Comparison of ENCODE assay signal across 1 cellular context in the genomic region with DNA sequence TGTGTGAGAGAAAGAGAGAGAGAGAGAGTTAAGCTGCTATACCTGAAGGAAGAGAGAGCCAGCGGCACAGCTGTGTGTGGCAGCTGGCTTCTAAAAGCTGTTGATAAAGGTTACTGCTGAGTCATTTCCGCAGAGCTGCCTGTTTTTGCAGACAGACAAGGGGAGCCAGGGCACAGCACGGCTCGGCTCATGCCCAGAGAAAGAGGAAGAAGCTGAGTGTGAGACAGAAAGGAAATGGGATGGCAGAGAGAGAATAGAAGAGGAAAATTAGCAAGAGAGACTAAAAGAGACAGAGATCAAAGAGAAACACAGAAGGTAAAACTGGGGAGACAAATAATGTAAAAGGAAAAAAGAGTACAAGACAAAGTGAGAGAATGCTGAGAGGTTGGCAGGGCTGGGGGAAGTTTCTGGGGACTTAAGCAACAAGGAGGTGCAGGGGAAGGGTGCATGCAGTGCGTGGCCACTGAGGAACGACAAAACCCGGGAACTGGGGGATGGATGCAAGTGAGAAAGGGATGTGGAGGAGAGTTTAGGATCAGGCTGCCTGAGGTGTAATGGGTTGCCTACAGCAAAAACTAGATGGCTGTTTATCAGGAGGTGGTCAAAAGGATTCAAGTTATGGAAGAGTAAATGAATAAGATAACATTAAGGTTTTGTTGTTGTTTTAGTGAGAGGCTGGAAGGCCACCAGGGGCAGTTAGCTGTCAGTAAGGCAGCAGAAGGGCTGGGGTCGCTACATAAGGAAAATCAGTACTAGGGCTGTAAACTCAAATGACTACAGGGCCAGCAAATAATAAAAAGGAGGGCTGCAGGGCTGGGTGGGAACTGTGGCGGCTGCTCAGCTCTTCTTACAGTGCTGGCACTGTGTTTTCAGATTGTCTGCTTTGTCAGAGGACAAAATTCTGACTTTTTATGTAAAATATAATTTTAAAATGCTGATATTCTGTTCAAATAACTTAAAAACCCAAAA.
A peak's percentile ranks its signal among the peaks of the same experiment; 100 is the strongest.
TF ChIP-seq lines count a peak whose summit lies in the region.

No MANE protein-coding gene starts in this region.

TF ChIP-seq in GM12878, 131 proteins besides CTCF, POLR2A, EP300 and RAD21 (continued from another document):
- peak; percentile 88 for TF ChIP-seq ATF7 (IDR thresholded peaks at IDR 0.05; ENCODE audit: low read depth)
- peak; percentile 65 for TF ChIP-seq SMAD1 (IDR thresholded peaks at IDR 0.05; ENCODE audit: low read depth, partially characterized antibody)
- TF ChIP-seq, protein P1, sequence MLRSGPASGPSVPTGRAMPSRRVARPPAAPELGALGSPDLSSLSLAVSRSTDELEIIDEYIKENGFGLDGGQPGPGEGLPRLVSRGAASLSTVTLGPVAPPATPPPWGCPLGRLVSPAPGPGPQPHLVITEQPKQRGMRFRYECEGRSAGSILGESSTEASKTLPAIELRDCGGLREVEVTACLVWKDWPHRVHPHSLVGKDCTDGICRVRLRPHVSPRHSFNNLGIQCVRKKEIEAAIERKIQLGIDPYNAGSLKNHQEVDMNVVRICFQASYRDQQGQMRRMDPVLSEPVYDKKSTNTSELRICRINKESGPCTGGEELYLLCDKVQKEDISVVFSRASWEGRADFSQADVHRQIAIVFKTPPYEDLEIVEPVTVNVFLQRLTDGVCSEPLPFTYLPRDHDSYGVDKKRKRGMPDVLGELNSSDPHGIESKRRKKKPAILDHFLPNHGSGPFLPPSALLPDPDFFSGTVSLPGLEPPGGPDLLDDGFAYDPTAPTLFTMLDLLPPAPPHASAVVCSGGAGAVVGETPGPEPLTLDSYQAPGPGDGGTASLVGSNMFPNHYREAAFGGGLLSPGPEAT (IDR thresholded peaks at IDR 0.05; ENCODE audit: low read depth): peak; percentile 80
- peak; percentile 55; the same call in 1 of the 2 replicates for TF ChIP-seq PAX5 (IDR thresholded peaks at IDR 0.05; ENCODE audit: borderline replicate concordance, low read depth, low read length)
- TF ChIP-seq, protein P2, sequence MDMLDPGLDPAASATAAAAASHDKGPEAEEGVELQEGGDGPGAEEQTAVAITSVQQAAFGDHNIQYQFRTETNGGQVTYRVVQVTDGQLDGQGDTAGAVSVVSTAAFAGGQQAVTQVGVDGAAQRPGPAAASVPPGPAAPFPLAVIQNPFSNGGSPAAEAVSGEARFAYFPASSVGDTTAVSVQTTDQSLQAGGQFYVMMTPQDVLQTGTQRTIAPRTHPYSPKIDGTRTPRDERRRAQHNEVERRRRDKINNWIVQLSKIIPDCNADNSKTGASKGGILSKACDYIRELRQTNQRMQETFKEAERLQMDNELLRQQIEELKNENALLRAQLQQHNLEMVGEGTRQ (IDR thresholded peaks at IDR 0.05; ENCODE audit: borderline replicate concordance, low read depth, low read length): no peak
- TF ChIP-seq, protein P3, sequence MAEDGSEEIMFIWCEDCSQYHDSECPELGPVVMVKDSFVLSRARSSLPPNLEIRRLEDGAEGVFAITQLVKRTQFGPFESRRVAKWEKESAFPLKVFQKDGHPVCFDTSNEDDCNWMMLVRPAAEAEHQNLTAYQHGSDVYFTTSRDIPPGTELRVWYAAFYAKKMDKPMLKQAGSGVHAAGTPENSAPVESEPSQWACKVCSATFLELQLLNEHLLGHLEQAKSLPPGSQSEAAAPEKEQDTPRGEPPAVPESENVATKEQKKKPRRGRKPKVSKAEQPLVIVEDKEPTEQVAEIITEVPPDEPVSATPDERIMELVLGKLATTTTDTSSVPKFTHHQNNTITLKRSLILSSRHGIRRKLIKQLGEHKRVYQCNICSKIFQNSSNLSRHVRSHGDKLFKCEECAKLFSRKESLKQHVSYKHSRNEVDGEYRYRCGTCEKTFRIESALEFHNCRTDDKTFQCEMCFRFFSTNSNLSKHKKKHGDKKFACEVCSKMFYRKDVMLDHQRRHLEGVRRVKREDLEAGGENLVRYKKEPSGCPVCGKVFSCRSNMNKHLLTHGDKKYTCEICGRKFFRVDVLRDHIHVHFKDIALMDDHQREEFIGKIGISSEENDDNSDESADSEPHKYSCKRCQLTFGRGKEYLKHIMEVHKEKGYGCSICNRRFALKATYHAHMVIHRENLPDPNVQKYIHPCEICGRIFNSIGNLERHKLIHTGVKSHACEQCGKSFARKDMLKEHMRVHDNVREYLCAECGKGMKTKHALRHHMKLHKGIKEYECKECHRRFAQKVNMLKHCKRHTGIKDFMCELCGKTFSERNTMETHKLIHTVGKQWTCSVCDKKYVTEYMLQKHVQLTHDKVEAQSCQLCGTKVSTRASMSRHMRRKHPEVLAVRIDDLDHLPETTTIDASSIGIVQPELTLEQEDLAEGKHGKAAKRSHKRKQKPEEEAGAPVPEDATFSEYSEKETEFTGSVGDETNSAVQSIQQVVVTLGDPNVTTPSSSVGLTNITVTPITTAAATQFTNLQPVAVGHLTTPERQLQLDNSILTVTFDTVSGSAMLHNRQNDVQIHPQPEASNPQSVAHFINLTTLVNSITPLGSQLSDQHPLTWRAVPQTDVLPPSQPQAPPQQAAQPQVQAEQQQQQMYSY (CRISPR knock-in tag; IDR thresholded peaks at IDR 0.05): no peak
- TF ChIP-seq, protein P4, sequence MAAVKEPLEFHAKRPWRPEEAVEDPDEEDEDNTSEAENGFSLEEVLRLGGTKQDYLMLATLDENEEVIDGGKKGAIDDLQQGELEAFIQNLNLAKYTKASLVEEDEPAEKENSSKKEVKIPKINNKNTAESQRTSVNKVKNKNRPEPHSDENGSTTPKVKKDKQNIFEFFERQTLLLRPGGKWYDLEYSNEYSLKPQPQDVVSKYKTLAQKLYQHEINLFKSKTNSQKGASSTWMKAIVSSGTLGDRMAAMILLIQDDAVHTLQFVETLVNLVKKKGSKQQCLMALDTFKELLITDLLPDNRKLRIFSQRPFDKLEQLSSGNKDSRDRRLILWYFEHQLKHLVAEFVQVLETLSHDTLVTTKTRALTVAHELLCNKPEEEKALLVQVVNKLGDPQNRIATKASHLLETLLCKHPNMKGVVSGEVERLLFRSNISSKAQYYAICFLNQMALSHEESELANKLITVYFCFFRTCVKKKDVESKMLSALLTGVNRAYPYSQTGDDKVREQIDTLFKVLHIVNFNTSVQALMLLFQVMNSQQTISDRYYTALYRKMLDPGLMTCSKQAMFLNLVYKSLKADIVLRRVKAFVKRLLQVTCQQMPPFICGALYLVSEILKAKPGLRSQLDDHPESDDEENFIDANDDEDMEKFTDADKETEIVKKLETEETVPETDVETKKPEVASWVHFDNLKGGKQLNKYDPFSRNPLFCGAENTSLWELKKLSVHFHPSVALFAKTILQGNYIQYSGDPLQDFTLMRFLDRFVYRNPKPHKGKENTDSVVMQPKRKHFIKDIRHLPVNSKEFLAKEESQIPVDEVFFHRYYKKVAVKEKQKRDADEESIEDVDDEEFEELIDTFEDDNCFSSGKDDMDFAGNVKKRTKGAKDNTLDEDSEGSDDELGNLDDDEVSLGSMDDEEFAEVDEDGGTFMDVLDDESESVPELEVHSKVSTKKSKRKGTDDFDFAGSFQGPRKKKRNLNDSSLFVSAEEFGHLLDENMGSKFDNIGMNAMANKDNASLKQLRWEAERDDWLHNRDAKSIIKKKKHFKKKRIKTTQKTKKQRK (IDR thresholded peaks at IDR 0.05; ENCODE audit: low read depth, low read length): no peak
- TF ChIP-seq, protein P5, sequence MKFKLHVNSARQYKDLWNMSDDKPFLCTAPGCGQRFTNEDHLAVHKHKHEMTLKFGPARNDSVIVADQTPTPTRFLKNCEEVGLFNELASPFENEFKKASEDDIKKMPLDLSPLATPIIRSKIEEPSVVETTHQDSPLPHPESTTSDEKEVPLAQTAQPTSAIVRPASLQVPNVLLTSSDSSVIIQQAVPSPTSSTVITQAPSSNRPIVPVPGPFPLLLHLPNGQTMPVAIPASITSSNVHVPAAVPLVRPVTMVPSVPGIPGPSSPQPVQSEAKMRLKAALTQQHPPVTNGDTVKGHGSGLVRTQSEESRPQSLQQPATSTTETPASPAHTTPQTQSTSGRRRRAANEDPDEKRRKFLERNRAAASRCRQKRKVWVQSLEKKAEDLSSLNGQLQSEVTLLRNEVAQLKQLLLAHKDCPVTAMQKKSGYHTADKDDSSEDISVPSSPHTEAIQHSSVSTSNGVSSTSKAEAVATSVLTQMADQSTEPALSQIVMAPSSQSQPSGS (IDR thresholded peaks at IDR 0.05; ENCODE audit: low read length): peak; percentile 70
- TF ChIP-seq, protein P6, sequence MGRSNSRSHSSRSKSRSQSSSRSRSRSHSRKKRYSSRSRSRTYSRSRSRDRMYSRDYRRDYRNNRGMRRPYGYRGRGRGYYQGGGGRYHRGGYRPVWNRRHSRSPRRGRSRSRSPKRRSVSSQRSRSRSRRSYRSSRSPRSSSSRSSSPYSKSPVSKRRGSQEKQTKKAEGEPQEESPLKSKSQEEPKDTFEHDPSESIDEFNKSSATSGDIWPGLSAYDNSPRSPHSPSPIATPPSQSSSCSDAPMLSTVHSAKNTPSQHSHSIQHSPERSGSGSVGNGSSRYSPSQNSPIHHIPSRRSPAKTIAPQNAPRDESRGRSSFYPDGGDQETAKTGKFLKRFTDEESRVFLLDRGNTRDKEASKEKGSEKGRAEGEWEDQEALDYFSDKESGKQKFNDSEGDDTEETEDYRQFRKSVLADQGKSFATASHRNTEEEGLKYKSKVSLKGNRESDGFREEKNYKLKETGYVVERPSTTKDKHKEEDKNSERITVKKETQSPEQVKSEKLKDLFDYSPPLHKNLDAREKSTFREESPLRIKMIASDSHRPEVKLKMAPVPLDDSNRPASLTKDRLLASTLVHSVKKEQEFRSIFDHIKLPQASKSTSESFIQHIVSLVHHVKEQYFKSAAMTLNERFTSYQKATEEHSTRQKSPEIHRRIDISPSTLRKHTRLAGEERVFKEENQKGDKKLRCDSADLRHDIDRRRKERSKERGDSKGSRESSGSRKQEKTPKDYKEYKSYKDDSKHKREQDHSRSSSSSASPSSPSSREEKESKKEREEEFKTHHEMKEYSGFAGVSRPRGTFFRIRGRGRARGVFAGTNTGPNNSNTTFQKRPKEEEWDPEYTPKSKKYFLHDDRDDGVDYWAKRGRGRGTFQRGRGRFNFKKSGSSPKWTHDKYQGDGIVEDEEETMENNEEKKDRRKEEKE (IDR thresholded peaks at IDR 0.05): no peak
TF ChIP-seq in GM12878: peak in this region for 65.
